8 cellular contexts compared by ENCODE assay signal in the genomic region with DNA sequence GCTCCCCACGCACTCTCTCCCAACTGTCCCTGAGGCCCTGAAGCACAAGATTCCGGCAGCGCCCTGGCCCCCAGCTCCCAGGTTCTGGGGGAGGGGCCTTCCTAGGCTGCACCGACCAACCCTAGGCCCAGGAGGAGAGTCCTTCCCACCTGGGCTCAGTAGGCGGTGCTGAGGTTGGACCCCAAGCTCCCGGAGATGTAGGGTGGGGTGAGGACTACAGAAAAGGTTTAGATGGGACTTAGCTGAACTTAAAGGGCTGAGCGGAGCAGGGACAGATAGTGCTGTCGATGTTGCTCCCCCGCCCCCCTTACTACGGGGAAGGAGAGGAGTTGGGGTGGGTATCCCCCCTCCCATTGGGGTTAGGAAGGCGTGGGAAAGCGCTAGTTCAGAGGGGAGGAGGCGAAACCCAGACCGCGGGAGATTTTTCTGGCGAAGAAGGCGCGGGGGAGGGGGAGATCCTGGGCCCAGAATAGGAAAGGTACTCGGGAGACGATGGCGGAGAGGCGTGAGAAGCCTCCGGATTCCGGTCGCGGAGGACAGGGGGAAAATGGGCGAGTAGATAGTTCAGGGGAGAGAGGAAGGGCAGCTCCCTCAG. TPM values are rescaled to one million over a fixed set of nuclear protein-coding genes. Genes with fewer than 3 reads are reported as not detected.
A peak's percentile ranks its signal among the peaks of the same experiment; 100 is the strongest.
DNase-seq lines count a peak whose midpoint lies in the region; TF ChIP-seq lines count a peak whose summit lies in the region.

No MANE protein-coding gene starts in this region.

- no peak overlapping the region for H3K23ac ChIP-seq in neuronal stem cell (ENCODE audit: low read depth, low read length, poor library complexity)

- H2BK12ac ChIP-seq in neuronal stem cell (ENCODE audit: low read length): no peak overlapping the region

- H3K4ac ChIP-seq in neuronal stem cell (ENCODE audit: low read length): no peak overlapping the region

- peak overlapping the region; percentile 85 for H3K4me2 ChIP-seq in neuronal stem cell (ENCODE audit: insufficient read depth, low read length, poor library complexity, severe bottlenecking)

- H3K9me3 ChIP-seq in neuronal stem cell (replicated peaks in 1 of 2; ENCODE audit: control insufficient read depth in 2 of 2, insufficient read depth in 1 of 2, low read depth in 1 of 2, low read length in 2 of 2): no peaks in the 10 kb centered on the region

- H3K4me3 ChIP-seq in fibroblast of pulmonary artery (replicated peaks; ENCODE audit: low read depth, low read length) (peak overlapping the region; percentile 82), neuronal stem cell (ENCODE audit: low read length in 2 of 2) (peak overlapping the region; percentile 67 to 84)

- H4K8ac ChIP-seq in neuronal stem cell (ENCODE audit: low read depth, low read length): no peak overlapping the region

- H3K36me3 ChIP-seq in neuronal stem cell (replicated peaks in 1 of 2; ENCODE audit: control insufficient read depth in 2 of 2, insufficient read depth in 2 of 2, low read length in 2 of 2): peaks cover 14 to 21% of the 10 kb centered on the region in 2 donors

- peak overlapping the region; percentile 75 for H2BK120ac ChIP-seq in neuronal stem cell (ENCODE audit: low read depth, low read length)

- peaks cover 8% of the 10 kb centered on the region for H3K79me1 ChIP-seq in neuronal stem cell (ENCODE audit: low read depth, low read length)

- no CpG with 5 or more reads among the region's 27 CpGs for whole genome bisulfite sequencing in neuronal stem cell (ENCODE audit: extremely low coverage in 2 of 2, insufficient read length in 2 of 2, insufficient replicate concordance in 1 of 2), 2 donors

- peaks cover 29 to 37% of the 10 kb centered on the region in 2 donors for H3K4me1 ChIP-seq in neuronal stem cell (ENCODE audit: control insufficient read depth in 2 of 2, insufficient read depth in 1 of 2, low read depth in 1 of 2, low read length in 2 of 2)

- H3K9ac ChIP-seq in neuronal stem cell (ENCODE audit: low read depth, low read length, poor library complexity): peak overlapping the region; percentile 86

- peak overlapping the region; percentile 28 for H3K14ac ChIP-seq in neuronal stem cell (ENCODE audit: low read length)

- peak overlapping the region; percentile 57 for H3K27ac ChIP-seq in neuronal stem cell (replicated peaks; ENCODE audit: low read length)

- H2BK15ac ChIP-seq in neuronal stem cell (ENCODE audit: low read length): no peak overlapping the region

- DNase-seq in DMS53 (lab: John Stamatoyannopoulos, UW) (peak; percentile 73), DMS53 treated with DMSO at 0.1 percent for 48 hours (lab: John Stamatoyannopoulos, UW; ENCODE audit: unreplicated experiment) (no peak), NCI-H187 treated with DMSO at 0.1 percent for 48 hours (lab: John Stamatoyannopoulos, UW) (peak; percentile 19), fibroblast of pulmonary artery (ENCODE audit: low read depth) (no peak), neuronal stem cell (ENCODE audit: low spot score) (no peak), NOMO-1 treated with dmso at 0.1 percent for 144 hours (lab: John Stamatoyannopoulos, UW; ENCODE audit: unreplicated experiment) (no peak), inferior parietal cortex (ENCODE audit: extremely low spot score) (no peak)
- DNase-seq in activated T-cell treated with anti-CD3 and anti-CD28 coated beads, Interleukin-2, amount 50 U/mL, for 1 hour: peak; percentile 36

- H2AFZ ChIP-seq in neuronal stem cell (ENCODE audit: low read length): peak overlapping the region; percentile 86

- H3K18ac ChIP-seq in neuronal stem cell (ENCODE audit: low read length): peak overlapping the region; percentile 84

- H2AK5ac ChIP-seq in neuronal stem cell (ENCODE audit: low read depth, low read length): peak overlapping the region; percentile 34

- H3K27me3 ChIP-seq in neuronal stem cell (ENCODE audit: control insufficient read depth in 3 of 3, insufficient read depth in 3 of 3, low read depth in 1 of 3, low read length in 3 of 3): no peaks in the 10 kb centered on the region

- peak overlapping the region; percentile 96 for H2BK5ac ChIP-seq in neuronal stem cell (ENCODE audit: low read length)

- no peak overlapping the region for H4K91ac ChIP-seq in neuronal stem cell (ENCODE audit: low read depth, low read length, poor library complexity)

- TF ChIP-seq CTCF in fibroblast of pulmonary artery (IDR thresholded peaks at IDR 0.05; ENCODE audit: low read length, missing control alignments): no peak

RNA-seq across cellular contexts. Expression of gene BAZ2A, which starts 4.2 kb away (rescaled TPM):
- 91.0 TPM for polyA plus RNA-seq in neuronal stem cell (2013, experiment 1 of 2)
- 91.7 TPM for polyA plus RNA-seq in neuronal stem cell (2013, experiment 2 of 2)

RNA-seq across cellular contexts. Expression of gene ATP5F1B, which starts 11.4 kb away (rescaled TPM):
- polyA plus RNA-seq in neuronal stem cell (2013, experiment 1 of 2): 527 TPM
- 548 TPM for polyA plus RNA-seq in neuronal stem cell (2013, experiment 2 of 2)

RNA-seq across cellular contexts. Expression of gene PTGES3, which starts 53.7 kb away (rescaled TPM):
- 354 TPM for polyA plus RNA-seq in neuronal stem cell (2013, experiment 1 of 2)
- polyA plus RNA-seq in neuronal stem cell (2013, experiment 2 of 2): 356 TPM

Comparison
In these comparisons a context has a peak if more than half of its experiments do, and no peak if none do; other contexts are left out.
1. DNase-seq: peak in DMS53 (single experiment), NCI-H187 treated with DMSO at 0.1 percent for 48 hours (single experiment) and activated T-cell treated with anti-CD3 and anti-CD28 coated beads, Interleukin-2, amount 50 U/mL, for 1 hour (single experiment); none in DMS53 treated with DMSO at 0.1 percent for 48 hours (single experiment), fibroblast of pulmonary artery (single experiment), neuronal stem cell (single experiment), NOMO-1 treated with dmso at 0.1 percent for 144 hours (single experiment) and inferior parietal cortex (single experiment).